8 cellular contexts compared by ENCODE assay signal in the genomic region with DNA sequence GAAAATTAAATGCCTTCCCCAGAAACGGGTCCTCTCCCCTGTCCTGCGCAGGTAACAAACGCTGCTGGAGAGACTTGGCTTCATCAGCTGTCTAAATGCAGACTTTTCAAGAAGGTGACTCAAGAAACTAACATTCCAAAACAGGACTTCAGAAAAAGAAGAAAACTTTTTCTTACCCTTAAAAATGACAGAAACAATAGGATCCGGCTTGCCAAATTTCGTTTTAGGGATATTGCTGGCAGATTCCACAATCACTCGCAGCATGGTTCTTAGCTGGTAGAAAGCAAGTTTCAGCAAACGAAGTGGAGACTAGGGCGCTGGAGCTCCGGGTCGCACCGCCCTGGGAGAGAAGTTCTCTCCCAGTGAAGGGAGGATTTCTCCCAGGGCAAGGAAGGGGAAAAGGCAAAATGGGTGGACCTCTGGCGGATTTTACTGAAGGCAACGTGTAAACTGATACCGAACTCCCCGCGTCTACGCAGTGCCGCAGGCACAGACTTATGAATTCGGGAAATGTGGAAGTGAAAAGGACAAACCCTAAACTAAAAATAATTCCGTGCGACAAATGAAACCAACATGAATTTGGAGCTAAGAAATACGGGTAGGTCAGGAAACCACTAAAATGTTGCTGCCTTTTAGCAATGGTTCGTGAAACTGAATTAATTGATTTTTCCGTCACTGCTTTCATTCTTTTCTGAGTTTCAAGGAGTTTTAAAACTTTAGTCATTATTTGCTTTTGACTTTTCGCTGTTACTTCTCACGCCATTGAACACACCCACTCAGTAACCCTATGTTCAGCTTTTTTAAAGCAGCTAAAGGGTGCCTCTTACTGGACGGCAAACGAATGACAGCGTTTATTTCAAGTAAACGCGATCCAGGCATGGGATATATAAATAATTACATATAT. TPM values are rescaled to one million over a fixed set of nuclear protein-coding genes. Genes with fewer than 3 reads are reported as not detected.
DNase-seq lines count a peak whose midpoint lies in the region; ATAC-seq and TF ChIP-seq lines count a peak whose summit lies in the region.

A gene with protein sequence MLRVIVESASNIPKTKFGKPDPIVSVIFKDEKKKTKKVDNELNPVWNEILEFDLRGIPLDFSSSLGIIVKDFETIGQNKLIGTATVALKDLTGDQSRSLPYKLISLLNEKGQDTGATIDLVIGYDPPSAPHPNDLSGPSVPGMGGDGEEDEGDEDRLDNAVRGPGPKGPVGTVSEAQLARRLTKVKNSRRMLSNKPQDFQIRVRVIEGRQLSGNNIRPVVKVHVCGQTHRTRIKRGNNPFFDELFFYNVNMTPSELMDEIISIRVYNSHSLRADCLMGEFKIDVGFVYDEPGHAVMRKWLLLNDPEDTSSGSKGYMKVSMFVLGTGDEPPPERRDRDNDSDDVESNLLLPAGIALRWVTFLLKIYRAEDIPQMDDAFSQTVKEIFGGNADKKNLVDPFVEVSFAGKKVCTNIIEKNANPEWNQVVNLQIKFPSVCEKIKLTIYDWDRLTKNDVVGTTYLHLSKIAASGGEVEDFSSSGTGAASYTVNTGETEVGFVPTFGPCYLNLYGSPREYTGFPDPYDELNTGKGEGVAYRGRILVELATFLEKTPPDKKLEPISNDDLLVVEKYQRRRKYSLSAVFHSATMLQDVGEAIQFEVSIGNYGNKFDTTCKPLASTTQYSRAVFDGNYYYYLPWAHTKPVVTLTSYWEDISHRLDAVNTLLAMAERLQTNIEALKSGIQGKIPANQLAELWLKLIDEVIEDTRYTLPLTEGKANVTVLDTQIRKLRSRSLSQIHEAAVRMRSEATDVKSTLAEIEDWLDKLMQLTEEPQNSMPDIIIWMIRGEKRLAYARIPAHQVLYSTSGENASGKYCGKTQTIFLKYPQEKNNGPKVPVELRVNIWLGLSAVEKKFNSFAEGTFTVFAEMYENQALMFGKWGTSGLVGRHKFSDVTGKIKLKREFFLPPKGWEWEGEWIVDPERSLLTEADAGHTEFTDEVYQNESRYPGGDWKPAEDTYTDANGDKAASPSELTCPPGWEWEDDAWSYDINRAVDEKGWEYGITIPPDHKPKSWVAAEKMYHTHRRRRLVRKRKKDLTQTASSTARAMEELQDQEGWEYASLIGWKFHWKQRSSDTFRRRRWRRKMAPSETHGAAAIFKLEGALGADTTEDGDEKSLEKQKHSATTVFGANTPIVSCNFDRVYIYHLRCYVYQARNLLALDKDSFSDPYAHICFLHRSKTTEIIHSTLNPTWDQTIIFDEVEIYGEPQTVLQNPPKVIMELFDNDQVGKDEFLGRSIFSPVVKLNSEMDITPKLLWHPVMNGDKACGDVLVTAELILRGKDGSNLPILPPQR (N-terminal part only) (minus strand): TSS at position 404 of the 904 bp plus-strand sequence. CDS start 140 bp downstream, at position 264.

- peak; percentile 56 for ATAC-seq in HG03039 (IDR thresholded peaks at IDR 0.05; ENCODE audit: unreplicated experiment)

- 0 to 1% methylated on average over 31 of the region's 31 CpGs for WGBS in lower leg skin, 2 donors

- TF ChIP-seq CTCF in A673 (conservative IDR thresholded peaks at IDR 0.05; ENCODE audit: low read depth, low read length): peak; percentile 65
- peak; percentile 64 for TF ChIP-seq CTCF in GM13976 (IDR thresholded peaks at IDR 0.05; ENCODE audit: borderline replicate concordance, control extremely low read depth, extremely low read depth, insufficient read depth, missing control alignments)
- TF ChIP-seq CTCF in lower leg skin (IDR thresholded peaks at IDR 0.05): peak in 1 of 3 donors; percentile 14

- H3K36me3 Mint-ChIP-seq in activated CD4-positive, alpha-beta T cell treated with anti-CD3 and anti-CD28 coated beads, Interleukin-2, amount 10 ng/mL, durations not matched to agents 7 days and 5 days (ENCODE audit: low read depth): no peaks in the 10 kb centered on the region

- peak within 1 kb of the TSS; percentile 75 for H3K4me3 Mint-ChIP-seq in activated CD4-positive, alpha-beta T cell treated with anti-CD3 and anti-CD28 coated beads, Interleukin-2, amount 10 ng/mL, durations not matched to agents 7 days and 5 days

- no TSS peak for BruUV-seq in A673 (replicated peaks; lab: Mats Ljungman, UMichigan)

- peaks cover 13% of the 10 kb centered on the region for H3K4me1 Mint-ChIP-seq in activated CD4-positive, alpha-beta T cell treated with anti-CD3 and anti-CD28 coated beads, Interleukin-2, amount 10 ng/mL, durations not matched to agents 7 days and 5 days

- H3K27me3 Mint-ChIP-seq in activated CD4-positive, alpha-beta T cell treated with anti-CD3 and anti-CD28 coated beads, Interleukin-2, amount 10 ng/mL, durations not matched to agents 7 days and 5 days: peaks cover 9% of the 10 kb centered on the region

- no peak for TF ChIP-seq POLR2A in lower leg skin (IDR thresholded peaks at IDR 0.05)

- DNase-seq in A673 (ENCODE audit: low spot score) (peak; percentile 85), GM13976 (ENCODE audit: low spot score) (peak; percentile 71), NCI-H2196 (lab: John Stamatoyannopoulos, UW; ENCODE audit: unreplicated experiment) (peak; percentile 63), lower leg skin (ENCODE audit: low spot score in 2 of 2) (peak; percentile 79 to 93)
- peak; percentile 70 for DNase-seq in activated CD4-positive, alpha-beta T cell treated with anti-CD3 and anti-CD28 coated beads, Interleukin-2, amount 10 ng/mL, durations not matched to agents 7 days and 5 days
- peak in 2 of 3 donors; percentile 12 to 29 for DNase-seq in effector memory CD4-positive, alpha-beta T cell
- peak in 2 of 3 experiments; percentile 28 to 33 for DNase-seq in stimulated activated CD4-positive, alpha-beta T cell treated with anti-CD3 and anti-CD28 coated beads, TNF-alpha, amount 100 ng/mL, for 24 hours (ENCODE audit: low read depth in 3 of 3)

- H3K36me3 ChIP-seq in A673 (ENCODE audit: insufficient read depth, low read length, poor library complexity, severe bottlenecking): no peaks in the 10 kb centered on the region
- H3K36me3 ChIP-seq in effector memory CD4-positive, alpha-beta T cell (ENCODE audit: control insufficient read depth, insufficient read depth, low read length): no peaks in the 10 kb centered on the region

- H3K9me3 Mint-ChIP-seq in activated CD4-positive, alpha-beta T cell treated with anti-CD3 and anti-CD28 coated beads, Interleukin-2, amount 10 ng/mL, durations not matched to agents 7 days and 5 days: no peaks in the 10 kb centered on the region

- H3K4me3 ChIP-seq in A673 (ENCODE audit: low read depth, low read length, poor library complexity, severe bottlenecking): peak within 1 kb of the TSS; percentile 65
- H3K4me3 ChIP-seq in effector memory CD4-positive, alpha-beta T cell (ENCODE audit: insufficient read depth, low read depth, low read length, poor library complexity, severe bottlenecking): peak within 1 kb of the TSS; percentile 47
- peak within 1 kb of the TSS; percentile 41 for H3K4me3 ChIP-seq in lower leg skin (ENCODE audit: low read depth, poor library complexity, severe bottlenecking)

- intact Hi-C loops in A673 (cut with micrococcal nuclease; ENCODE audit: unreplicated experiment): loop anchor here (1.0 to 10.0 kb wide), 2 partner anchors 106 to 397 kb away; no protein-coding TSS in a partner anchor
- intact Hi-C loops in lower leg skin (cut with DNase I; ENCODE audit: low total_unique reads): loop anchor here (2.0 kb wide), 1 partner anchor 103 kb away; no protein-coding TSS in a partner anchor

- peak within 1 kb of the TSS; percentile 58 for H3K27ac ChIP-seq in A673 (ENCODE audit: low read depth, low read length, poor library complexity, severe bottlenecking)
- no peak within 1 kb of the TSS for H3K27ac ChIP-seq in effector memory CD4-positive, alpha-beta T cell (ENCODE audit: insufficient read depth, low read length, poor library complexity, severe bottlenecking)

- in situ Hi-C loops in GM13976 (cut with MboI; ENCODE audit: low sequenced_read_pairs, unreplicated experiment): loop anchor here (10.0 kb wide), 1 partner anchor 97 kb away; no protein-coding TSS in a partner anchor

- no peaks in the 10 kb centered on the region for H3K4me1 ChIP-seq in A673 (ENCODE audit: insufficient read depth, low read length, poor library complexity, severe bottlenecking)
- H3K4me1 ChIP-seq in effector memory CD4-positive, alpha-beta T cell (ENCODE audit: control insufficient read depth, insufficient read depth, low read length, poor library complexity, severe bottlenecking): peaks cover 6% of the 10 kb centered on the region

- POLR2A ChIA-PET in A673 (lab: Charles Lee; ENCODE audit: low non-redundant PET): interaction anchor here (1.0 kb wide), 1 partner anchor 105 kb away, joined by 3 read pairs; no protein-coding TSS in a partner anchor
- POLR2A ChIA-PET in activated CD4-positive, alpha-beta T cell treated with anti-CD3 and anti-CD28 coated beads, Interleukin-2, amount 10 ng/mL, durations not matched to agents 7 days and 5 days (lab: Charles Lee): interaction anchor here (0.6 kb wide), 1 partner anchor 581 kb away, joined by 13 read pairs; no protein-coding TSS in a partner anchor

- CTCF ChIA-PET in A673 (lab: Charles Lee): interaction anchor here (0.6 to 3.0 kb wide), 18 partner anchors 11 to 375 kb away, joined by 3 to 107 read pairs (median 4); no protein-coding TSS in a partner anchor
- CTCF ChIA-PET in activated CD4-positive, alpha-beta T cell treated with anti-CD3 and anti-CD28 coated beads, Interleukin-2, amount 10 ng/mL, durations not matched to agents 7 days and 5 days (lab: Charles Lee): interaction anchor here (0.7 to 9.6 kb wide), 20 partner anchors 10 to 465 kb away, joined by 3 to 109 read pairs (median 6); a partner anchor contains a TSS

- H3K27ac Mint-ChIP-seq in activated CD4-positive, alpha-beta T cell treated with anti-CD3 and anti-CD28 coated beads, Interleukin-2, amount 10 ng/mL, durations not matched to agents 7 days and 5 days: peak within 1 kb of the TSS; percentile 82

- no peaks in the 10 kb centered on the region for H3K9me3 ChIP-seq in A673 (ENCODE audit: low read depth, low read length, poor library complexity, severe bottlenecking)
- no peaks in the 10 kb centered on the region for H3K9me3 ChIP-seq in effector memory CD4-positive, alpha-beta T cell (ENCODE audit: control insufficient read depth, low read length)

- H3K27me3 ChIP-seq in A673 (replicated peaks; ENCODE audit: insufficient read depth, low read depth, low read length, poor library complexity): no peaks in the 10 kb centered on the region
- no peaks in the 10 kb centered on the region for H3K27me3 ChIP-seq in effector memory CD4-positive, alpha-beta T cell (replicated peaks; ENCODE audit: control insufficient read depth, insufficient read depth, low read length, poor library complexity, severe bottlenecking)

RNA-seq across cellular contexts. Expression of the gene that starts here (rescaled TPM):
- total RNA-seq in A673 (2021): 15.9 and 24.2 TPM in 2 replicates
- 1 to 10 TPM; 1.4 to 2.7 TPM for total RNA-seq in activated CD4-positive, alpha-beta T cell treated with anti-CD3 and anti-CD28 coated beads, Interleukin-2, amount 10 ng/mL, durations not matched to agents 7 days and 5 days
- 100 to 1,000 TPM in 1 of 4 donors, 10 to 100 TPM in 3; 65.5 to 129 (median 90.3) TPM for total RNA-seq in lower leg skin

Comparison
In these comparisons a context has a peak if more than half of its experiments do, and no peak if none do; other contexts are left out.
1. DNase-seq: peak in every context shown above with its lines; median percentile 86 in lower leg skin; 85 in A673; 71 in GM13976; 70 in activated CD4-positive, alpha-beta T cell treated with anti-CD3 and anti-CD28 coated beads, Interleukin-2, amount 10 ng/mL, durations not matched to agents 7 days and 5 days; 63 in NCI-H2196; 30 in stimulated activated CD4-positive, alpha-beta T cell treated with anti-CD3 and anti-CD28 coated beads, TNF-alpha, amount 100 ng/mL, for 24 hours; 20 in effector memory CD4-positive, alpha-beta T cell.